8 cellular contexts compared by ENCODE assay signal in the genomic region with DNA sequence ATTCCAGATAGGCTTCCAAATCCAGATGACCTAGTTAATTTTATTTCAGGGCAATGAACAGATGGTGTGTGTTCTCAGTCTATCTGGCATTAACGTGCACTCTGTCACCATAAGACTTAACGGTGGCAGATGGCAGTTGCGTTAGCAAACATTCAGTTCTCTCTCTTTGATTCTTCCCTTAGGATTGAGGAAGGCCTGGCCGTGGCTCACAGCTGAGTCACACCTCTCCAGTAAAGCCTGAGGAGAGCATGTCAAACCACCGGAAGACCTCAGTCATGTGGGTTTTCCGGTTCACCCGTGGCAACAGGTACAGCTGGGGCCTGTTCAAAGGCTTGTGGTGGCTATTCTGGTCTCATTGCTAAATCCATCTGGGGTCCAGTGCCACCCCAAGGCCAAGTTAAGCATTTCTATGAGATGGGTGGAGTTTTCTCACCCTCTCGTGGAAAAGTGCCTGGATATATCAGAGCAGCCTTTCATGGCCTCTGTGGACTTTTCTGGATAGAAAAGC.
DNase-seq lines count a peak whose midpoint lies in the region; ATAC-seq and TF ChIP-seq lines count a peak whose summit lies in the region.

No MANE protein-coding gene starts in this region.

- H3K4me3 Mint-ChIP-seq in activated CD8-positive, alpha-beta T cell treated with anti-CD3 and anti-CD28 coated beads, Interleukin-2, amount 10 ng/mL, durations not matched to agents 7 days and 5 days, result no peak overlapping the region

- H3K4me3 ChIP-seq in BJ (ENCODE audit: low read depth, low read length) (no peak overlapping the region), esophagus squamous epithelium (no peak overlapping the region), osteoblast (ENCODE audit: insufficient read depth, low read length) (no peak overlapping the region)

- TF ChIP-seq POLR2A in esophagus squamous epithelium (IDR thresholded peaks at IDR 0.05), result no peak

- no peaks in the 10 kb centered on the region for H3K79me2 ChIP-seq in osteoblast (ENCODE audit: insufficient read depth, low read length)

- TF ChIP-seq CTCF in BJ (IDR thresholded peaks at IDR 0.05; ENCODE audit: insufficient read depth, low read depth, low read length) (peak; percentile 37; the same call in 1 of the 2 replicates), esophagus squamous epithelium (IDR thresholded peaks at IDR 0.05) (peak in 4 of 6 experiments; percentile 5 to 33 (median 28)), osteoblast (IDR thresholded peaks at IDR 0.05; ENCODE audit: extremely low read depth, low read depth, low read length) (peak; percentile 53)

- peak; percentile 72 for DNase-seq in BJ (ENCODE audit: low read depth)
- peak; percentile 97 for DNase-seq in NCI-H446 treated with DMSO at 0.1 percent for 48 hours (lab: John Stamatoyannopoulos, UW)
- DNase-seq in activated CD8-positive, alpha-beta T cell treated with anti-CD3 and anti-CD28 coated beads, Interleukin-2, amount 10 ng/mL, durations not matched to agents 7 days and 5 days, result peak; percentile 68
- peak; percentile 13 for DNase-seq in esophagus squamous epithelium (lab: John Stamatoyannopoulos, UW)
- peak; percentile 61 for DNase-seq in osteoblast (ENCODE audit: insufficient read length, low spot score, missing footprints)
- no peak for DNase-seq in NCI-H1105 (lab: John Stamatoyannopoulos, UW)

- H3K27ac ChIP-seq in esophagus squamous epithelium (peak overlapping the region in 2 of 4 donors; percentile 13 to 25), osteoblast (ENCODE audit: low read depth, low read length) (peak overlapping the region; percentile 36)

- peak overlapping the region; percentile 41 for H3K4me2 ChIP-seq in osteoblast (ENCODE audit: insufficient read depth, low read length)

- 11 to 26% methylated on average over 4 to 5 of the region's 8 CpGs for WGBS in esophagus squamous epithelium, 2 donors

- H3K27ac Mint-ChIP-seq in activated CD8-positive, alpha-beta T cell treated with anti-CD3 and anti-CD28 coated beads, Interleukin-2, amount 10 ng/mL, durations not matched to agents 7 days and 5 days, result peak overlapping the region; percentile 66

- H3K27me3 ChIP-seq in BJ (ENCODE audit: control insufficient read depth, insufficient read depth, low read length), result no peaks in the 10 kb centered on the region
- H3K27me3 ChIP-seq in esophagus squamous epithelium, result no peaks in the 10 kb centered on the region
- H3K27me3 ChIP-seq in osteoblast (ENCODE audit: insufficient read depth, low read length), result no peaks in the 10 kb centered on the region

- POLR2A ChIA-PET in BJ (lab: Charles Lee), result no interaction called here
- POLR2A ChIA-PET in activated CD8-positive, alpha-beta T cell treated with anti-CD3 and anti-CD28 coated beads, Interleukin-2, amount 10 ng/mL, durations not matched to agents 7 days and 5 days (lab: Charles Lee), result no interaction called here

- CTCF ChIA-PET in BJ (lab: Yijun Ruan, JAX), result interaction anchor here (1.6 kb wide), 1 partner anchor 17 kb away, joined by 3 read pairs; no protein-coding TSS in a partner anchor
- CTCF ChIA-PET in activated CD8-positive, alpha-beta T cell treated with anti-CD3 and anti-CD28 coated beads, Interleukin-2, amount 10 ng/mL, durations not matched to agents 7 days and 5 days (lab: Charles Lee), result interaction anchor here (0.7 to 1.2 kb wide), 2 partner anchors 10 to 17 kb away, joined by 3 read pairs; no protein-coding TSS in a partner anchor

- H3K4me1 ChIP-seq in esophagus squamous epithelium, result peaks cover 0 to 34% (median 3%) of the 10 kb centered on the region in 3 donors
- peaks cover 18% of the 10 kb centered on the region for H3K4me1 ChIP-seq in osteoblast (ENCODE audit: insufficient read depth, low read length)

- H2AFZ ChIP-seq in osteoblast (ENCODE audit: low read length), result peak overlapping the region; percentile 78

- H3K9me3 ChIP-seq in esophagus squamous epithelium, result no peaks in the 10 kb centered on the region
- no peaks in the 10 kb centered on the region for H3K9me3 ChIP-seq in osteoblast (ENCODE audit: low read depth, low read length)

- H3K9me3 Mint-ChIP-seq in activated CD8-positive, alpha-beta T cell treated with anti-CD3 and anti-CD28 coated beads, Interleukin-2, amount 10 ng/mL, durations not matched to agents 7 days and 5 days (ENCODE audit: insufficient read depth), result no peaks in the 10 kb centered on the region

- H3K4me1 Mint-ChIP-seq in activated CD8-positive, alpha-beta T cell treated with anti-CD3 and anti-CD28 coated beads, Interleukin-2, amount 10 ng/mL, durations not matched to agents 7 days and 5 days (ENCODE audit: low read depth), result peaks cover 20% of the 10 kb centered on the region

- intact Hi-C loops in esophagus squamous epithelium (cut with DNase I), result no loop called here

- no peaks in the 10 kb centered on the region for H3K36me3 ChIP-seq in BJ (ENCODE audit: control insufficient read depth, insufficient read depth, low read length)
- no peaks in the 10 kb centered on the region for H3K36me3 ChIP-seq in esophagus squamous epithelium
- H3K36me3 ChIP-seq in osteoblast (ENCODE audit: insufficient read depth, low read length), result no peaks in the 10 kb centered on the region

- H3K36me3 Mint-ChIP-seq in activated CD8-positive, alpha-beta T cell treated with anti-CD3 and anti-CD28 coated beads, Interleukin-2, amount 10 ng/mL, durations not matched to agents 7 days and 5 days (ENCODE audit: low read depth), result no peaks in the 10 kb centered on the region

- no peaks in the 10 kb centered on the region for H4K20me1 ChIP-seq in osteoblast (ENCODE audit: insufficient read depth, low read length)

- peaks cover 10% of the 10 kb centered on the region for H3K27me3 Mint-ChIP-seq in activated CD8-positive, alpha-beta T cell treated with anti-CD3 and anti-CD28 coated beads, Interleukin-2, amount 10 ng/mL, durations not matched to agents 7 days and 5 days (ENCODE audit: low read depth)

- ATAC-seq in GM18520 (IDR thresholded peaks at IDR 0.05; ENCODE audit: unreplicated experiment), result peak; percentile 99
- peak; percentile 100 for ATAC-seq in HG02970 (IDR thresholded peaks at IDR 0.05; ENCODE audit: low FRiP score, unreplicated experiment)
- ATAC-seq in activated CD8-positive, alpha-beta T cell treated with anti-CD3 and anti-CD28 coated beads, Interleukin-2, amount 10 ng/mL, durations not matched to agents 7 days and 5 days, result peak; percentile 92
